In genomic region chr18:12403601-12404506, GRCh38 we compare ENCODE assay signal across 12 cellular contexts. TPM values are rescaled to one million over a fixed set of nuclear protein-coding genes. Genes with fewer than 3 reads are reported as not detected.
DNase-seq lines count a peak whose midpoint lies in the region; ATAC-seq, FAIRE-seq and TF ChIP-seq lines count a peak whose summit lies in the region.
"Had no signal": no experiment of that assay in that cellular context is flagged by ENCODE, and none has a peak within 500 bp of the region (broad histone marks: within the 10 kb centered on the region; RNA-seq: fewer than 3 reads in every experiment).

No MANE protein-coding gene starts in this region.

- H3K27me3 Mint-ChIP-seq in WTC11 (ENCODE audit: low read depth) = peaks cover 39% of the 10 kb centered on the region

- intact Hi-C loops in PC-3 (cut with micrococcal nuclease) (no loop called here), endothelial cell of umbilical vein (cut with micrococcal nuclease) (no loop called here), sigmoid colon (cut with DNase I) (loop anchor here (10.0 kb wide), 1 partner anchor 541 kb away; the partner anchor contains the start of gene SEH1L)

- H2AFZ ChIP-seq in PC-3 (ENCODE audit: low read length) (no peak overlapping the region), endothelial cell of umbilical vein (ENCODE audit: low read depth, low read length) (peak overlapping the region; percentile 69)

- H3K4me1 Mint-ChIP-seq in WTC11 = peaks cover 14% of the 10 kb centered on the region

- ATAC-seq in PC-3 = peak; percentile 28
- no peak for ATAC-seq in WTC11

- H3K9me3 ChIP-seq in PC-3 (ENCODE audit: low read length) (no peaks in the 10 kb centered on the region), endothelial cell of umbilical vein (replicated peaks; ENCODE audit: control insufficient read depth, insufficient read depth, low read length) (no peaks in the 10 kb centered on the region), sigmoid colon (no peaks in the 10 kb centered on the region)

- H3K27ac Mint-ChIP-seq in WTC11 = no peak overlapping the region

- CTCF ChIA-PET in PC-3 (lab: Charles Lee) (no interaction called here), endothelial cell of umbilical vein (lab: Charles Lee) (interaction anchor here (0.9 to 1.8 kb wide), 4 partner anchors 10 to 256 kb away, joined by 3 to 14 read pairs (median 5); no protein-coding TSS in a partner anchor), WTC11 (lab: Charles Lee) (interaction anchor here (1.3 kb wide), 1 partner anchor 9 kb away, joined by 4 read pairs; no protein-coding TSS in a partner anchor)

- no peaks in the 10 kb centered on the region for H4K20me1 ChIP-seq in PC-3 (ENCODE audit: low read length)
- no peaks in the 10 kb centered on the region for H4K20me1 ChIP-seq in endothelial cell of umbilical vein (replicated peaks; ENCODE audit: control insufficient read depth, extremely low read depth, insufficient read depth, low read length)

- H3K36me3 ChIP-seq in PC-3 (ENCODE audit: low read depth, low read length) (no peaks in the 10 kb centered on the region), endothelial cell of umbilical vein (ENCODE audit: control insufficient read depth in 2 of 2, extremely low read depth in 1 of 2, insufficient read depth in 2 of 2, low read length in 2 of 2) (no peaks in the 10 kb centered on the region), sigmoid colon (no peaks in the 10 kb centered on the region)

- BruUV-seq in PC-3 (replicated peaks; lab: Mats Ljungman, UMichigan) (no TSS peak), endothelial cell of umbilical vein (replicated peaks; lab: Mats Ljungman, UMichigan) (no TSS peak)

- no peaks in the 10 kb centered on the region for H3K9me1 ChIP-seq in endothelial cell of umbilical vein (replicated peaks; ENCODE audit: control insufficient read depth, extremely low read depth, insufficient read depth, low read length)

- peaks cover 7% of the 10 kb centered on the region for H3K79me2 ChIP-seq in PC-3 (ENCODE audit: low read length)
- peaks cover 7% of the 10 kb centered on the region for H3K79me2 ChIP-seq in endothelial cell of umbilical vein (ENCODE audit: control insufficient read depth, insufficient read depth, low read length)

- no peak overlapping the region for H3K4me3 Mint-ChIP-seq in WTC11

- H3K27me3 ChIP-seq in PC-3 (ENCODE audit: low read length) = 0 out of 2 replicates have a peak, but pooled peaks cover 4% of the 10 kb centered on the region
- peaks cover 11 to 13% of the 10 kb centered on the region in 2 experiments for H3K27me3 ChIP-seq in endothelial cell of umbilical vein (ENCODE audit: control insufficient read depth in 2 of 2, insufficient read depth in 2 of 2, low read length in 2 of 2)
- no peaks in the 10 kb centered on the region for H3K27me3 ChIP-seq in sigmoid colon

- 61 to 69% methylated on average over 6 of the region's 6 CpGs for WGBS in sigmoid colon, 2 donors

- dilution Hi-C loops in endothelial cell of umbilical vein (cut with MboI; ENCODE audit: extremely low pct_ligation_motif_present, low sequenced_read_pairs) = no loop called here

- TF ChIP-seq CTCF in PC-3 (conservative IDR thresholded peaks at IDR 0.05; ENCODE audit: low read depth, low read length) (no peak), endothelial cell of umbilical vein (IDR thresholded peaks at IDR 0.05; ENCODE audit: extremely low read depth in 1 of 2, insufficient read depth in 1 of 2, low read depth in 1 of 2, low read length in 2 of 2) (no peak), sigmoid colon (IDR thresholded peaks at IDR 0.05) (no peak), WTC11 (IDR thresholded peaks at IDR 0.05) (no peak)

- H3K4me2 ChIP-seq in PC-3 (ENCODE audit: low read length) (peak overlapping the region; percentile 59), endothelial cell of umbilical vein (ENCODE audit: insufficient read depth, low read length) (peak overlapping the region; percentile 38)

- no peak for TF ChIP-seq POLR2A in endothelial cell of umbilical vein (IDR thresholded peaks at IDR 0.05; ENCODE audit: low read depth, low read length)
- TF ChIP-seq POLR2A in sigmoid colon (IDR thresholded peaks at IDR 0.05) = no peak

- no peak for TF ChIP-seq EP300 in sigmoid colon (IDR thresholded peaks at IDR 0.05)

- H3K27ac ChIP-seq in PC-3 (ENCODE audit: low read length) (peak overlapping the region; percentile 38), endothelial cell of umbilical vein (ENCODE audit: insufficient read depth, low read depth, low read length) (peak overlapping the region; percentile 21), sigmoid colon (peak overlapping the region in 1 of 4 donors; percentile 50)

- POLR2A ChIA-PET in PC-3 (lab: Charles Lee; ENCODE audit: unreplicated experiment) = interaction anchor here (0.5 to 0.7 kb wide), 2 partner anchors 9 to 480 kb away, joined by 3 to 18 read pairs; partner anchors contain the start of gene PTPN2
- POLR2A ChIA-PET in endothelial cell of umbilical vein (lab: Charles Lee) = no interaction called here
- POLR2A ChIA-PET in WTC11 (lab: Charles Lee) = interaction anchor here (0.9 kb wide), 1 partner anchor 16 kb away, joined by 3 read pairs; no protein-coding TSS in a partner anchor

- no peaks in the 10 kb centered on the region for H3K36me3 Mint-ChIP-seq in WTC11

- H3K9me3 Mint-ChIP-seq in WTC11 = no peaks in the 10 kb centered on the region

- H3K4me1 ChIP-seq in PC-3 (ENCODE audit: insufficient read depth, low read length) (peaks cover 27% of the 10 kb centered on the region), endothelial cell of umbilical vein (ENCODE audit: control insufficient read depth, extremely low read depth, insufficient read depth, low read length) (peaks cover 16% of the 10 kb centered on the region), sigmoid colon (peaks cover 0 to 16% (median 10%) of the 10 kb centered on the region in 4 donors)

- H3F3A ChIP-seq in PC-3 (ENCODE audit: low read length, unreplicated experiment) = no peaks in the 10 kb centered on the region

- H3K4me3 ChIP-seq in PC-3 (ENCODE audit: low read length) (no peak overlapping the region), endothelial cell of umbilical vein (replicated peaks in 1 of 3; ENCODE audit: insufficient read depth in 1 of 3, low read depth in 1 of 3, low read length in 3 of 3) (no peak overlapping the region), skeletal muscle cell (ENCODE audit: low read depth, low read length) (no peak overlapping the region), sigmoid colon (no peak overlapping the region)

- no peaks in the 10 kb centered on the region for H3K9me2 ChIP-seq in PC-3 (replicated peaks; ENCODE audit: low read length)

- H3K9ac ChIP-seq in PC-3 (ENCODE audit: low read length) (no peak overlapping the region), endothelial cell of umbilical vein (replicated peaks; ENCODE audit: extremely low read depth, insufficient read depth, low read length) (no peak overlapping the region)

- DNase-seq in GM04504 (ENCODE audit: low read depth) (peak; percentile 75), PC-3 (peak; percentile 88), endothelial cell of umbilical vein (ENCODE audit: low read depth, low spot score) (peak; percentile 68), skeletal muscle cell (ENCODE audit: low read depth) (peak; percentile 53), C1 segment of cervical spinal cord (lab: John Stamatoyannopoulos, UW) (no peak), sigmoid colon (no peak), WTC11 (ENCODE audit: low spot score) (no peak), NCI-H146 treated with DMSO at 0.1 percent for 48 hours (lab: John Stamatoyannopoulos, UW; ENCODE audit: unreplicated experiment) (no peak)
- DNase-seq: amygdala; GOT3; NCI-H446; stimulated activated naive CD4-positive, alpha-beta T cell treated with Interleukin-2 at 50 U/mL for 16 hours had no signal

- peak; percentile 93 for FAIRE-seq in endothelial cell of umbilical vein (lab: Jason Lieb, UNC)

TF ChIP-seq in endothelial cell of umbilical vein, 7 proteins besides CTCF, POLR2A, EP300 and RAD21 (continues in another document):
- TF ChIP-seq GATA2 (IDR thresholded peaks at IDR 0.05; ENCODE audit: insufficient read depth, insufficient read length, low read depth, low read length) = no peak
- TF ChIP-seq MYC (IDR thresholded peaks at IDR 0.05; ENCODE audit: low read depth, low read length) = no peak
- TF ChIP-seq JUN (IDR thresholded peaks at IDR 0.05; ENCODE audit: borderline replicate concordance, insufficient read depth, insufficient read length, low read depth) = peak; percentile 91
- TF ChIP-seq POLR2AphosphoS5 (IDR thresholded peaks at IDR 0.05; ENCODE audit: insufficient read depth, low read depth, low read length) = no peak

TF ChIP-seq in WTC11, 78 proteins besides CTCF, POLR2A, EP300 and RAD21 (continues in another document):
- no peak for TF ChIP-seq PRRX2 (CRISPR knock-in tag; IDR thresholded peaks at IDR 0.05)

RNA-seq across cellular contexts. Expression of gene PRELID3A, which starts 3.9 kb away (rescaled TPM):
- 9.7 and 16.5 TPM in 2 replicates for total RNA-seq in PC-3 (2014; rRNA removed)
- 8.6 and 10.7 TPM in 2 replicates for total RNA-seq in endothelial cell of umbilical vein
- polyA plus RNA-seq in endothelial cell of umbilical vein = 4.3 and 5.1 TPM in 2 replicates
- 6.7 and 7.2 TPM in 2 replicates for polyA plus RNA-seq in endothelial cell of umbilical vein (2011; cell fraction: cytosol; rRNA removed)
- polyA plus RNA-seq in endothelial cell of umbilical vein (2011; cell fraction: nucleus; rRNA removed) = 26.0 and 32.8 TPM in 2 replicates
- 4.1 and 6.9 TPM in 2 replicates for polyA plus RNA-seq in endothelial cell of umbilical vein (2012)
- polyA minus RNA-seq in endothelial cell of umbilical vein = 1.0 and 3.9 TPM in 2 replicates
- polyA minus RNA-seq in endothelial cell of umbilical vein (2011; cell fraction: cytosol; rRNA and poly(A)+ RNA removed) = 1.9 TPM
- polyA minus RNA-seq in endothelial cell of umbilical vein (2011; cell fraction: nucleus; rRNA and poly(A)+ RNA removed) = 4.2 and 5.0 TPM in 2 replicates
- 1 to 10 TPM; 2.1 to 7.5 (median 3.0) TPM for total RNA-seq in sigmoid colon
- polyA plus RNA-seq in sigmoid colon = 1 to 10 TPM in 1 of 3 donors, under 1 TPM in 2; 0.60 to 2.2 (median 0.69) TPM
- total RNA-seq in WTC11 (2021) = 10.4 to 13.0 TPM (median 10.5 TPM) in 3 replicates

RNA-seq across cellular contexts. Expression of gene AFG3L2, which starts 26.8 kb away (rescaled TPM):
- total RNA-seq in PC-3 (2014; rRNA removed) (79.3 and 95.7 TPM in 2 replicates), endothelial cell of umbilical vein (40.6 and 42.4 TPM in 2 replicates), sigmoid colon (10 to 100 TPM; 31.4 to 43.7 (median 38.2) TPM), WTC11 (2021) (73.9 to 109 TPM (median 76.0 TPM) in 3 replicates)
- polyA plus RNA-seq in endothelial cell of umbilical vein (15.5 and 19.3 TPM in 2 replicates), sigmoid colon (10 to 100 TPM; 46.2 to 56.6 (median 55.7) TPM)
- polyA plus RNA-seq in endothelial cell of umbilical vein (2011; cell fraction: cytosol; rRNA removed) = 25.8 and 29.6 TPM in 2 replicates
- polyA plus RNA-seq in endothelial cell of umbilical vein (2011; cell fraction: nucleus; rRNA removed) = 25.6 and 35.2 TPM in 2 replicates
- polyA plus RNA-seq in endothelial cell of umbilical vein (2012) = 31.8 and 43.8 TPM in 2 replicates
- 19.1 and 25.4 TPM in 2 replicates for polyA minus RNA-seq in endothelial cell of umbilical vein
- polyA minus RNA-seq in endothelial cell of umbilical vein (2011; cell fraction: cytosol; rRNA and poly(A)+ RNA removed) = 44.7 TPM
- 20.2 and 25.4 TPM in 2 replicates for polyA minus RNA-seq in endothelial cell of umbilical vein (2011; cell fraction: nucleus; rRNA and poly(A)+ RNA removed)

Comparison
In these comparisons a context has a peak if more than half of its experiments do, and no peak if none do; other contexts are left out.
1. DNase-seq: peak in GM04504 (single experiment), PC-3 (single experiment), endothelial cell of umbilical vein (single experiment) and skeletal muscle cell (single experiment); none in C1 segment of cervical spinal cord (0 of 14), sigmoid colon (single experiment), WTC11 (single experiment) and NCI-H146 treated with DMSO at 0.1 percent for 48 hours (single experiment).